8 cellular contexts compared by ENCODE assay signal in the genomic region with DNA sequence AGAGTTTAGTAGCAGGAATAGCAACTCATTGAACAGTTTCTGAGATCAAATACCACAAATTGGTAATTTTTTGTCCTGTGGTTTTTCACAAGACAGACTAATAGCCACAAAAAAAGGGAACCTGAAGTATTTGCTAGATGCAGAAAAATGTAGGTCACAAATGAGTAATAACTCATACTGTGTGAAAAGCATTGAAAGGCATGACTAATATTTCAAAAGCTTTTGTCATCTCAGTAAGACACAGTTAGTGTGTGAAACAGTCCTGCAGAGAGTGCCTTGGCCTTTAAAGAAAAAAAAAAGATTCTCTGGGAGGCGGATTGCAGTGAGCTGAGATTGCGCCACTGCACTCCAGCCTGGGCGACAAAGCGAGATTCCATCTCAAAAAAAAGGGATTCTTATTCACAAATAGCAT. TPM values are rescaled to one million over a fixed set of nuclear protein-coding genes. Genes with fewer than 3 reads are reported as not detected.
A peak's percentile ranks its signal among the peaks of the same experiment; 100 is the strongest.
DNase-seq lines count a peak whose midpoint lies in the region; ATAC-seq and TF ChIP-seq lines count a peak whose summit lies in the region.

No MANE protein-coding gene starts in this region.

- H3K4me3 ChIP-seq in right cardiac atrium (ENCODE audit: low read length) (no peak overlapping the region), sigmoid colon (no peak overlapping the region)

- H3K27me3 ChIP-seq in right cardiac atrium (ENCODE audit: control insufficient read depth, insufficient read depth) (no peaks in the 10 kb centered on the region), sigmoid colon (no peaks in the 10 kb centered on the region)

- no peak for TF ChIP-seq CTCF in sigmoid colon (IDR thresholded peaks at IDR 0.05)

- H3K36me3 ChIP-seq in sigmoid colon = peaks cover 0 to 26% (median 0%) of the 10 kb centered on the region in 4 donors

- intact Hi-C loops in right cardiac atrium (cut with DNase I) = no loop called here
- intact Hi-C loops in sigmoid colon (cut with DNase I) = no loop called here

- no peak for TF ChIP-seq EP300 in sigmoid colon (IDR thresholded peaks at IDR 0.05)

- no peak for TF ChIP-seq POLR2A in sigmoid colon (IDR thresholded peaks at IDR 0.05)

- H3K9me3 ChIP-seq in right cardiac atrium (ENCODE audit: control insufficient read depth, low read length) (no peaks in the 10 kb centered on the region), sigmoid colon (peaks cover 0 to 2% (median 0%) of the 10 kb centered on the region in 4 donors)

- ATAC-seq in GM18517 (IDR thresholded peaks at IDR 0.05; ENCODE audit: unreplicated experiment) (peak; percentile 100), HG02678 (IDR thresholded peaks at IDR 0.05; ENCODE audit: unreplicated experiment) (peak; percentile 99), right cardiac atrium (no peak)

- peak; percentile 89 for DNase-seq in NOMO-1 treated with DMSO at 0.1 percent for 48 hours (lab: John Stamatoyannopoulos, UW; ENCODE audit: unreplicated experiment)
- peak; percentile 22 for DNase-seq in iPS-NIHi11 (ENCODE audit: low spot score)
- no peak for DNase-seq in NCI-H524 (lab: John Stamatoyannopoulos, UW)
- no peak for DNase-seq in right cardiac atrium
- no peak for DNase-seq in sigmoid colon
- DNase-seq in activated CD4-positive, alpha-beta T cell treated with anti-CD3 and anti-CD28 coated beads for 48 hours = no peak

- no peak overlapping the region for H3K27ac ChIP-seq in right cardiac atrium (ENCODE audit: low read length)
- H3K27ac ChIP-seq in sigmoid colon = no peak overlapping the region

- no peaks in the 10 kb centered on the region for H3K4me1 ChIP-seq in right cardiac atrium (ENCODE audit: control insufficient read depth, insufficient read depth, low read length)
- H3K4me1 ChIP-seq in sigmoid colon = no peaks in the 10 kb centered on the region

- 89% methylated on average over 4 of the region's 4 CpGs for WGBS in right cardiac atrium
- 79 to 88% methylated on average over 4 of the region's 4 CpGs for WGBS in sigmoid colon, 2 donors

RNA-seq across cellular contexts. Expression of gene SLC25A31, which starts 31.4 kb away (rescaled TPM):
- total RNA-seq in right cardiac atrium (not detected), sigmoid colon (not detected)
- polyA plus RNA-seq in right cardiac atrium (not detected), sigmoid colon (not detected)

Comparison
In these comparisons a context has a peak if more than half of its experiments do, and no peak if none do; other contexts are left out.
1. ATAC-seq: peak in GM18517 (single experiment) and HG02678 (single experiment); none in right cardiac atrium (0 of 2).
2. DNase-seq: peak in NOMO-1 treated with DMSO at 0.1 percent for 48 hours (single experiment) and iPS-NIHi11 (single experiment); none in NCI-H524 (0 of 2), right cardiac atrium (0 of 3), sigmoid colon (single experiment) and activated CD4-positive, alpha-beta T cell treated with anti-CD3 and anti-CD28 coated beads for 48 hours (single experiment).